Comparison of ENCODE assay signal across 8 cellular contexts in genomic region chr7:128861957-128862570, GRCh38. TPM values are rescaled to one million over a fixed set of nuclear protein-coding genes. Genes with fewer than 3 reads are reported as not detected.
DNase-seq lines count a peak whose midpoint lies in the region; ATAC-seq and TF ChIP-seq lines count a peak whose summit lies in the region.

No MANE protein-coding gene starts in this region.

- no peaks in the 10 kb centered on the region for H3F3A ChIP-seq in neural progenitor cell (ENCODE audit: low read depth)

- peaks cover 17% of the 10 kb centered on the region for H3K36me3 Mint-ChIP-seq in CD4-positive, alpha-beta T cell (ENCODE audit: low read depth)
- peaks cover 7% of the 10 kb centered on the region for H3K36me3 Mint-ChIP-seq in neural progenitor cell

- H3K4me1 ChIP-seq in NT2/D1 (ENCODE audit: insufficient read depth, insufficient read length) (peaks cover 12% of the 10 kb centered on the region), neural progenitor cell (peaks cover 5% of the 10 kb centered on the region)
- H3K4me1 ChIP-seq in effector memory CD4-positive, alpha-beta T cell (ENCODE audit: control insufficient read depth, insufficient read depth, low read length, poor library complexity, severe bottlenecking): peaks cover 10% of the 10 kb centered on the region

- peak overlapping the region; percentile 78 for H3K4me3 ChIP-seq in NT2/D1 (ENCODE audit: insufficient read length, low read depth)
- peak overlapping the region; percentile 80 for H3K4me3 ChIP-seq in effector memory CD4-positive, alpha-beta T cell (ENCODE audit: insufficient read depth, low read depth, low read length, poor library complexity, severe bottlenecking)
- peak overlapping the region; percentile 80 for H3K4me3 ChIP-seq in neural progenitor cell

- H3K9me3 ChIP-seq in CD4-positive, alpha-beta T cell (ENCODE audit: control insufficient read depth, low read length): no peaks in the 10 kb centered on the region
- H3K9me3 ChIP-seq in NT2/D1 (ENCODE audit: insufficient read depth, low read length) (no peaks in the 10 kb centered on the region), neural progenitor cell (ENCODE audit: low read depth) (no peaks in the 10 kb centered on the region)
- no peaks in the 10 kb centered on the region for H3K9me3 ChIP-seq in effector memory CD4-positive, alpha-beta T cell (ENCODE audit: control insufficient read depth, low read length)

- POLR2A ChIA-PET in CD4-positive, alpha-beta T cell (lab: Charles Lee): interaction anchor here (1.0 to 2.1 kb wide), 6 partner anchors 19 to 302 kb away, joined by 3 to 10 read pairs (median 4); partner anchors contain the start of gene CALU

- H3K27ac Mint-ChIP-seq in CD4-positive, alpha-beta T cell: peak overlapping the region; percentile 81
- H3K27ac Mint-ChIP-seq in neural progenitor cell: peak overlapping the region; percentile 8

- peaks cover 14% of the 10 kb centered on the region for H3K79me2 ChIP-seq in neural progenitor cell (ENCODE audit: low read depth)

- peak overlapping the region; percentile 62 for H3K27ac ChIP-seq in CD4-positive, alpha-beta T cell (ENCODE audit: low read depth, low read length)
- peak overlapping the region; percentile 33 for H3K27ac ChIP-seq in effector memory CD4-positive, alpha-beta T cell (ENCODE audit: insufficient read depth, low read length, poor library complexity, severe bottlenecking)
- no peak overlapping the region for H3K27ac ChIP-seq in neural progenitor cell

- no peaks in the 10 kb centered on the region for H3K27me3 ChIP-seq in CD4-positive, alpha-beta T cell (ENCODE audit: control insufficient read depth, insufficient read depth, low read length)
- no peaks in the 10 kb centered on the region for H3K27me3 ChIP-seq in NT2/D1 (ENCODE audit: insufficient read depth, insufficient read length)
- H3K27me3 ChIP-seq in effector memory CD4-positive, alpha-beta T cell (replicated peaks; ENCODE audit: control insufficient read depth, insufficient read depth, low read length, poor library complexity, severe bottlenecking): no peaks in the 10 kb centered on the region
- H3K27me3 ChIP-seq in neural progenitor cell: peaks cover 5% of the 10 kb centered on the region

- peak overlapping the region; percentile 12 for H3K9ac ChIP-seq in NT2/D1 (ENCODE audit: insufficient read length, low read depth)
- H3K9ac ChIP-seq in neural progenitor cell: no peak overlapping the region

- H3K9me3 Mint-ChIP-seq in CD4-positive, alpha-beta T cell: no peaks in the 10 kb centered on the region
- no peaks in the 10 kb centered on the region for H3K9me3 Mint-ChIP-seq in neural progenitor cell

- H3K27me3 Mint-ChIP-seq in CD4-positive, alpha-beta T cell: no peaks in the 10 kb centered on the region
- H3K27me3 Mint-ChIP-seq in neural progenitor cell (ENCODE audit: insufficient read depth, low read depth): peaks cover 11% of the 10 kb centered on the region

- H3K4me2 ChIP-seq in neural progenitor cell: peak overlapping the region; percentile 67

- no peak for TF ChIP-seq CTCF in CD4-positive, alpha-beta T cell (IDR thresholded peaks at IDR 0.05)
- no peak for TF ChIP-seq CTCF in neural progenitor cell (IDR thresholded peaks at IDR 0.05)

- DNase-seq in CD4-positive, alpha-beta T cell: no peak
- DNase-seq in NT2/D1 (ENCODE audit: low read depth, low spot score) (no peak), neural progenitor cell (ENCODE audit: low spot score) (no peak), AG20443 (ENCODE audit: low spot score) (no peak), NCI-H226 (no peak), SW 1271 (lab: John Stamatoyannopoulos, UW) (no peak)
- DNase-seq in effector memory CD4-positive, alpha-beta T cell: no peak
- DNase-seq in stimulated activated CD4-positive, alpha-beta T cell treated with anti-CD3 and anti-CD28 coated beads, Interleukin-4, amount 100 ng/mL, for 4 hours: no peak

- intact Hi-C loops in CD4-positive, alpha-beta T cell (cut with DNase I, micrococcal nuclease): loop anchor here (2.0 to 10.0 kb wide), 5 partner anchors 21 to 1210 kb away; partner anchors contain the start of genes CALU (in 1 of the 2), CCDC136 (in 1 of the 2), SND1 (in 1 of the 2) and STRIP2 (in 1 of the 2)

- H3K4me1 Mint-ChIP-seq in CD4-positive, alpha-beta T cell (ENCODE audit: low read depth): peaks cover 37% of the 10 kb centered on the region
- H3K4me1 Mint-ChIP-seq in neural progenitor cell: peaks cover 23% of the 10 kb centered on the region

- H4K20me1 ChIP-seq in neural progenitor cell (ENCODE audit: low read depth): peaks cover 11% of the 10 kb centered on the region

- CTCF ChIA-PET in CD4-positive, alpha-beta T cell (lab: Charles Lee): interaction anchor here (0.9 to 3.8 kb wide), 3 partner anchors 20 to 229 kb away, joined by 3 to 45 read pairs (median 4); no protein-coding TSS in a partner anchor

- ATAC-seq in CD4-positive, alpha-beta T cell (ENCODE audit: poor library complexity): no peak

- H2AFZ ChIP-seq in neural progenitor cell (replicated peaks): no peak overlapping the region

- H3K4me3 Mint-ChIP-seq in CD4-positive, alpha-beta T cell: peak overlapping the region; percentile 99
- H3K4me3 Mint-ChIP-seq in neural progenitor cell: peak overlapping the region; percentile 100

- H3K36me3 ChIP-seq in NT2/D1 (ENCODE audit: insufficient read depth, insufficient read length, low read length) (peaks cover 44% of the 10 kb centered on the region), neural progenitor cell (no peaks in the 10 kb centered on the region)
- H3K36me3 ChIP-seq in effector memory CD4-positive, alpha-beta T cell (ENCODE audit: control insufficient read depth, insufficient read depth, low read length): peaks cover 10% of the 10 kb centered on the region

RNA-seq across cellular contexts. Expression of gene ATP6V1F, which starts 0.6 kb away (rescaled TPM):
- 10 to 100 TPM; 49.6 to 54.3 TPM for total RNA-seq in CD4-positive, alpha-beta T cell
- 61.4 and 81.8 TPM in 2 replicates for total RNA-seq in neural progenitor cell (ENCODE audit: low replicate concordance)

RNA-seq across cellular contexts. Expression of gene FLNC, which starts 31.9 kb away (rescaled TPM):
- total RNA-seq in CD4-positive, alpha-beta T cell: under 1 TPM; 0.06 to 0.08 TPM
- 6.7 and 23.7 TPM in 2 replicates for total RNA-seq in neural progenitor cell (ENCODE audit: low replicate concordance)

RNA-seq across cellular contexts. Expression of gene KCP, which starts 48.4 kb away (rescaled TPM):
- under 1 TPM in 1 of 2 experiments, not detected in 1; 0.11 TPM for total RNA-seq in CD4-positive, alpha-beta T cell
- 0.06 and 3.5 TPM in 2 replicates for total RNA-seq in neural progenitor cell (ENCODE audit: low replicate concordance)
